Comparison of ENCODE assay signal across 9 cellular contexts in the genomic region with DNA sequence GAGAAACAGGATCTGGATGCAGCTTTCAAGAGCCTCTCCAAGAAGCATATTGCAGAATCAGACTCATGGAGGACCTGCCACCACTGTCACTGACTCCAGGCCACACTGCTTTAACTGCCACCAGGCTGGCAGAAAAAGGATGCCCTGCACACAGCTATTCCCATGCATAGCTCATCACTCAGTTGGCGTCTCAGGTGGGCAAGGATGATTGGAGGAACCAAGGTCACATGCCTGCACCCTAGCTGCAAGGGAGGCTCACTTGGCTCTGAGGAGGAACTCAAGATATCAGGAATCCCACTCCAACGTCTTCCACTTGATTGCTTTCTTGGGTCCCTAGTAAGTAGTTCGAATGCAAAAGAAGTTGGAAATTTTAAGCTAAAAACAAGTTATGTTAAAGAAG. TPM values are rescaled to one million over a fixed set of nuclear protein-coding genes. Genes with fewer than 3 reads are reported as not detected.
"Had no signal": no experiment of that assay in that cellular context is flagged by ENCODE, and none has a peak within 500 bp of the region (broad histone marks: within the 10 kb centered on the region; RNA-seq: fewer than 3 reads in every experiment).

No MANE protein-coding gene starts in this region.

- H3K27ac ChIP-seq: HL-60 had no signal

- ATAC-seq: GM23338, HepG2 had no signal

- H3K4me3 ChIP-seq: GM23338 had no signal

- H3K4me2 ChIP-seq: GM23338 had no signal

- FAIRE-seq: H1, H54, HepG2 had no signal

- DNase-seq: H9, HCEC 1CT, KBM-7 had no signal

- H2AFZ ChIP-seq: GM23338 had no signal

RNA-seq across cellular contexts. Expression of gene SPOCD1, which starts 19.6 kb away (rescaled TPM):
- polyA plus RNA-seq: IgD-negative memory B cell had no signal
